1 cellular context compared by ENCODE assay signal in genomic region chr9:133119461-133120342, GRCh38.
TF ChIP-seq lines count a peak whose summit lies in the region.

No MANE protein-coding gene starts in this region.

TF ChIP-seq in WTC11, 78 proteins besides CTCF, POLR2A, EP300 and RAD21 (continued from another document):
- TF ChIP-seq ZNF263 (CRISPR knock-in tag; IDR thresholded peaks at IDR 0.05; ENCODE audit: low read depth), result no peak
- TF ChIP-seq NR3C1 (CRISPR knock-in tag; conservative IDR thresholded peaks at IDR 0.05; ENCODE audit: low read depth), result no peak
- no peak for TF ChIP-seq TEAD4 (CRISPR knock-in tag; IDR thresholded peaks at IDR 0.05)
